22 cellular contexts compared by ENCODE assay signal in the genomic region with DNA sequence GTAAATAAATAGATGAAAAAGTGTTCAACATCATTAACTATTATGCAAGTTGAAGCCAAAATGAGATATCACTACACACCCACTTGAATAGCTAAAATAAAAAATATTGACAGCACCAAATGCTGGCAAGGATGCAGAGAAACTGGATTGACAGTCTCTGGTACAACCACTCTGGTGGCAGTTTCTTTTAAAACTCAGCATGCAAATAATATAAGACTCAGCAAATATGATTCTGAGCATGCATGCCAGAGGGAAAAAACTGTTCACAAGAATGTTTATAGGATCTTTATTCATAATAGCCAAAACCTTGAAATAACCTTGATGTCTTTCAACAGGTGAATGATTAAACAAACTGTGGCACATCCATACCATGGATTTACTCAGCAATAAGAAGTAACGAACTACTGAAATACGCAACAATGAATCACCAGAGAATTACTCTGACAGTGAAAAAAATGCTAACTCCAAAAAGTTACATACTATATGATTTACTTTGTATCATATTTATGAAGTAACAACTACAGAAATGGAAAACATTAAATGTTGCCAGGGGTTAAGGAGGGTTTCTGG.
DNase-seq lines count a peak whose midpoint lies in the region; ATAC-seq, FAIRE-seq and TF ChIP-seq lines count a peak whose summit lies in the region.
"Had no signal": no experiment of that assay in that cellular context is flagged by ENCODE, and none has a peak within 500 bp of the region (broad histone marks: within the 10 kb centered on the region; RNA-seq: fewer than 3 reads in every experiment).

No MANE protein-coding gene starts in this region.

- peak; percentile 99 for FAIRE-seq in D721Med (lab: Jason Lieb, UNC)
- FAIRE-seq: A549, G401.6, GM12878, GM12892, GM18507 had no signal

- DNase-seq in NCI-H526 (lab: John Stamatoyannopoulos, UW) (peak; percentile 6 to 14), NCI-H526 treated with DMSO at 0.1 percent for 48 hours (lab: John Stamatoyannopoulos, UW) (no peak), D721Med (ENCODE audit: insufficient read length, low spot score) (no peak), left colon (no peak), GDM1 (lab: John Stamatoyannopoulos, UW) (no peak), RWPE1 (ENCODE audit: low spot score) (no peak)
- DNase-seq: AML-193; Caco-2; Calu3; CD4-positive, alpha-beta T cell; CD8-positive, alpha-beta T cell; DMS 273 treated with DMSO at 0.1 percent for 48 hours; DMS153; DMS79 treated with DMSO at 0.1 percent for 48 hours had no signal

- peak; percentile 81 for ATAC-seq in left colon
- ATAC-seq: A549; CD8-positive, alpha-beta T cell; GM12878 had no signal

- TF ChIP-seq CTCF in D721Med (IDR thresholded peaks at IDR 0.05; ENCODE audit: insufficient read depth, missing control alignments), result no peak
- TF ChIP-seq CTCF in RWPE1 (conservative IDR thresholded peaks at IDR 0.05; ENCODE audit: low read depth), result no peak

- intact Hi-C loops in left colon (cut with DNase I, micrococcal nuclease), result no loop called here

- no peak overlapping the region for H3K27ac ChIP-seq in RWPE1
- H3K27ac ChIP-seq: 22Rv1; A549; BLaER1 treated with 17β-estradiol and CSF1 and Interleukin-3, amounts not matched to agents 10 nM and 100 nM; C4-2B had no signal

- POLR2A ChIA-PET in RWPE1 (lab: Yijun Ruan, JAX; ENCODE audit: low non-redundant PET), result no interaction called here

- CTCF ChIA-PET in RWPE1 (lab: Yijun Ruan, JAX), result interaction anchor here (0.6 kb wide), 1 partner anchor 20 kb away, joined by 3 read pairs; no protein-coding TSS in a partner anchor

Comparison
In these comparisons a context has a peak if more than half of its experiments do, and no peak if none do; other contexts are left out.
1. DNase-seq: peak in NCI-H526 (2 of 2); none in NCI-H526 treated with DMSO at 0.1 percent for 48 hours (single experiment), D721Med (single experiment), left colon (0 of 2), GDM1 (single experiment) and RWPE1 (single experiment).